ENCODE assay signal across 30 cellular contexts in genomic region chr9:91496351-91496750, GRCh38.
A peak's percentile ranks its signal among the peaks of the same experiment; 100 is the strongest.
DNase-seq lines count a peak whose midpoint lies in the region; TF ChIP-seq lines count a peak whose summit lies in the region.
"Had no signal": no experiment of that assay in that cellular context is flagged by ENCODE, and none has a peak within 500 bp of the region (broad histone marks: within the 10 kb centered on the region; RNA-seq: fewer than 3 reads in every experiment).

No MANE protein-coding gene starts in this region.

- peak overlapping the region; percentile 77 for H3K9ac ChIP-seq in adipocyte (ENCODE audit: low read length)

- DNase-seq in adipocyte (ENCODE audit: low read depth) (peak; percentile 61), fibroblast of gingiva (ENCODE audit: low read depth) (peak; percentile 30), osteocyte (ENCODE audit: extremely low spot score, unreplicated experiment) (no peak), AG08395 (ENCODE audit: low spot score) (no peak), amygdala (lab: John Stamatoyannopoulos, UW) (no peak)
- no peak for DNase-seq in activated naive CD4-positive, alpha-beta T cell treated with Interleukin-2 at 50 U/mL for 16 hours
- no peak for DNase-seq in activated naive CD4-positive, alpha-beta T cell treated with anti-CD3 and anti-CD28 coated beads, Interleukin-2, amount 50 U/mL, for 16 hours
- DNase-seq: activated CD4-positive, alpha-beta T cell treated with anti-CD3 and anti-CD28 coated beads for 48 hours; activated CD8-positive, alpha-beta memory T cell treated with anti-CD3 and anti-CD28 coated beads for 24 hours; activated effector memory CD4-positive, alpha-beta T cell treated with Interleukin-2 at 50 U/mL for 16 hours; activated naive CD8-positive, alpha-beta T cell treated with anti-CD3 and anti-CD28 coated beads for 36 hours; activated T-cell treated with anti-CD3 and anti-CD28 coated beads for 4 hours; C1 segment of cervical spinal cord; COR-L47; DMS53; HCEC 1CT; left colon; mammary epithelial cell; NCI-H1092; NCI-H187; NCI-H2171; SHP77 treated with DMSO at 0.1 percent for 48 hours; stimulated activated CD4-positive, alpha-beta T cell treated with anti-CD3 and anti-CD28 coated beads, Interleukin-12 subunit alpha, Interleukin-12 subunit beta, amount 100 ng/mL, for 4 hours; stimulated activated CD4-positive, alpha-beta T cell treated with anti-CD3 and anti-CD28 coated beads, Interleukin-2, amount 100 ng/mL, for 48 hours; stomach; T-helper 9 cell; tibial artery had no signal

- no peaks in the 10 kb centered on the region for H3K9me3 Mint-ChIP-seq in osteocyte (ENCODE audit: unreplicated experiment)
- H3K9me3 Mint-ChIP-seq: activated naive CD8-positive, alpha-beta T cell treated with anti-CD3 and anti-CD28 coated beads for 36 hours; neural crest cell had no signal

- H3K4me3 Mint-ChIP-seq in osteocyte (ENCODE audit: unreplicated experiment) = no peak overlapping the region
- H3K4me3 Mint-ChIP-seq: activated naive CD8-positive, alpha-beta T cell treated with anti-CD3 and anti-CD28 coated beads for 36 hours; brain; neural crest cell had no signal

- H3K36me3 Mint-ChIP-seq in osteocyte (ENCODE audit: unreplicated experiment) = no peaks in the 10 kb centered on the region
- H3K36me3 Mint-ChIP-seq: activated naive CD8-positive, alpha-beta T cell treated with anti-CD3 and anti-CD28 coated beads for 36 hours; brain had no signal

- no peaks in the 10 kb centered on the region for H3K36me3 ChIP-seq in adipocyte (ENCODE audit: control insufficient read depth, insufficient read depth, low read length, severe bottlenecking)
- H3K36me3 ChIP-seq: right atrium auricular region, stomach, tibial artery had no signal

- H3K27me3 Mint-ChIP-seq in osteocyte (ENCODE audit: unreplicated experiment) = no peaks in the 10 kb centered on the region

- TF ChIP-seq CTCF in osteocyte (IDR thresholded peaks at IDR 0.05) = no peak

- H3K9me3 ChIP-seq in adipocyte (ENCODE audit: control insufficient read depth, low read length) = no peaks in the 10 kb centered on the region
- H3K9me3 ChIP-seq: right atrium auricular region, stomach, tibial artery had no signal

- peak overlapping the region; percentile 33 for H3K4me3 ChIP-seq in adipocyte (ENCODE audit: low read length)
- H3K4me3 ChIP-seq: right atrium auricular region, stomach, tibial artery had no signal

- peaks cover 32% of the 10 kb centered on the region for H3K4me1 Mint-ChIP-seq in osteocyte (ENCODE audit: unreplicated experiment)
- H3K4me1 Mint-ChIP-seq: activated naive CD8-positive, alpha-beta T cell treated with anti-CD3 and anti-CD28 coated beads for 36 hours; neural crest cell had no signal

- H3K27me3 ChIP-seq in adipocyte (replicated peaks; ENCODE audit: control insufficient read depth, insufficient read depth, low read length) = no peaks in the 10 kb centered on the region
- H3K27me3 ChIP-seq: right atrium auricular region, stomach, tibial artery had no signal

- H3K4me1 ChIP-seq in adipocyte (ENCODE audit: control insufficient read depth, insufficient read depth, low read length) = peaks cover 30% of the 10 kb centered on the region
- H3K4me1 ChIP-seq: right atrium auricular region had no signal

- H3K27ac Mint-ChIP-seq in osteocyte (ENCODE audit: unreplicated experiment) = peak overlapping the region; percentile 89
- H3K27ac Mint-ChIP-seq: activated naive CD8-positive, alpha-beta T cell treated with anti-CD3 and anti-CD28 coated beads for 36 hours had no signal

Comparison
In these comparisons a context has a peak if more than half of its experiments do, and no peak if none do; other contexts are left out.
1. DNase-seq: peak in adipocyte (single experiment) and fibroblast of gingiva (single experiment); none in osteocyte (single experiment), AG08395 (single experiment), amygdala (0 of 56), activated naive CD4-positive, alpha-beta T cell treated with Interleukin-2 at 50 U/mL for 16 hours (single experiment) and activated naive CD4-positive, alpha-beta T cell treated with anti-CD3 and anti-CD28 coated beads, Interleukin-2, amount 50 U/mL, for 16 hours (single experiment).